8 cellular contexts compared by ENCODE assay signal in the genomic region with DNA sequence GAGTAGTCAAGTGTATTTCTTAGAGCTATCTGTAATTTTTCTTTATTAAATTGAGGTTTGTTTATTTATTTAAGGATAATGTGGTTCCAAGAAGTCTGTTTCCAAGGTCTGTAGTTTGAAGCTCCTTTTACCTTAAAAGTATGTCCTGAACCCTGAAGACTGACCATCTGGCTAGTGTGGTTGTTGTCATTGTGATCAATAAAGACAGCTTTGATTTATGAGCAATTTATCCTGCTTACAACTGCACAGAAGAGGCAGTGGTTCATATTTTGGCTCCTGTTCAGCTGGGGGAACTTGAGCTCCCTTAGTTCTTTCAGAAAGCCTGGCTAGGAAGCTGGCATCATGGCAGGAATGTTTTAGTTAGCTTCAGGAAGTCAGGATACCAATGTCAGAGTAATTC.
A peak's percentile ranks its signal among the peaks of the same experiment; 100 is the strongest.
DNase-seq lines count a peak whose midpoint lies in the region; TF ChIP-seq lines count a peak whose summit lies in the region.

No MANE protein-coding gene starts in this region.

- no peaks in the 10 kb centered on the region for H3K27me3 ChIP-seq in Peyer's patch
- no peaks in the 10 kb centered on the region for H3K27me3 ChIP-seq in spleen (replicated peaks in 1 of 7)
- no peaks in the 10 kb centered on the region for H3K27me3 ChIP-seq in ovary

- TF ChIP-seq EP300 in ovary (IDR thresholded peaks at IDR 0.05) = no peak

- TF ChIP-seq CTCF in Peyer's patch (IDR thresholded peaks at IDR 0.05) (no peak), fibroblast of the aortic adventitia (IDR thresholded peaks at IDR 0.05; ENCODE audit: insufficient read depth, low read length) (no peak), spleen (IDR thresholded peaks at IDR 0.05 in 8 of 11, conservative IDR thresholded peaks at IDR 0.05 in 3 of 11) (no peak), ovary (IDR thresholded peaks at IDR 0.05) (no peak)

- H3K9me3 ChIP-seq in Peyer's patch (peaks cover 0 to 7% (median 0%) of the 10 kb centered on the region in 4 donors), spleen (peaks cover 2 to 44% (median 31%) of the 10 kb centered on the region in 8 donors), ovary (no peaks in the 10 kb centered on the region)

- CTCF ChIA-PET in HEK293T (lab: Yijun Ruan, JAX) = no interaction called here

- intact Hi-C loops in spleen (cut with DNase I; ENCODE audit: low total_unique reads) (no loop called here), ovary (cut with DNase I) (no loop called here)

- POLR2A ChIA-PET in HEK293T (lab: Yijun Ruan, JAX) = interaction anchor here (1.2 kb wide), 1 partner anchor 42 kb away, joined by 3 read pairs; no protein-coding TSS in a partner anchor

- H3K4me3 ChIP-seq in Peyer's patch (no peak overlapping the region), fibroblast of the aortic adventitia (ENCODE audit: low read depth, low read length) (no peak overlapping the region), spleen (no peak overlapping the region), ovary (no peak overlapping the region)

- DNase-seq in HEK293T (ENCODE audit: extremely low spot score) (peak; percentile 19), Peyer's patch (no peak), fibroblast of the aortic adventitia (ENCODE audit: low read depth) (peak; percentile 88), spleen (no peak), ovary (no peak), NAMALWA (ENCODE audit: low spot score) (no peak), T-helper 1 cell (no peak)
- no peak for DNase-seq in stimulated activated CD4-positive, alpha-beta T cell treated with anti-CD3 and anti-CD28 coated beads, Interleukin-1b, Interleukin-23, amount 100 ng/mL, for 48 hours

- TF ChIP-seq POLR2A in Peyer's patch (IDR thresholded peaks at IDR 0.05) (no peak), spleen (IDR thresholded peaks at IDR 0.05) (no peak), ovary (IDR thresholded peaks at IDR 0.05) (no peak)

- H3K4me1 ChIP-seq in Peyer's patch (peaks cover 0 to 17% (median 3%) of the 10 kb centered on the region in 4 donors), spleen (peaks cover 0 to 21% (median 12%) of the 10 kb centered on the region in 6 donors), ovary (ENCODE audit: insufficient read depth) (peaks cover 6% of the 10 kb centered on the region)

- H3K36me3 ChIP-seq in Peyer's patch = no peaks in the 10 kb centered on the region
- H3K36me3 ChIP-seq in spleen = peaks cover 0 to 10% (median 0%) of the 10 kb centered on the region in 6 donors
- H3K36me3 ChIP-seq in ovary = no peaks in the 10 kb centered on the region

- H3K27ac ChIP-seq in Peyer's patch (peak overlapping the region in 3 of 4 donors; percentile 1 to 30 (median 12)), spleen (peak overlapping the region in 6 of 8 donors; percentile 9 to 47 (median 32)), ovary (no peak overlapping the region)

TF ChIP-seq in HEK293T, 16 proteins besides CTCF, POLR2A, EP300 and RAD21:
- TF ChIP-seq HDGF (IDR thresholded peaks at IDR 0.05; ENCODE audit: borderline replicate concordance) = no peak
- TF ChIP-seq L3MBTL2 (conservative IDR thresholded peaks at IDR 0.05) = no peak
- TF ChIP-seq FOXA1 (IDR thresholded peaks at IDR 0.05) = no peak
- TF ChIP-seq, protein P1, sequence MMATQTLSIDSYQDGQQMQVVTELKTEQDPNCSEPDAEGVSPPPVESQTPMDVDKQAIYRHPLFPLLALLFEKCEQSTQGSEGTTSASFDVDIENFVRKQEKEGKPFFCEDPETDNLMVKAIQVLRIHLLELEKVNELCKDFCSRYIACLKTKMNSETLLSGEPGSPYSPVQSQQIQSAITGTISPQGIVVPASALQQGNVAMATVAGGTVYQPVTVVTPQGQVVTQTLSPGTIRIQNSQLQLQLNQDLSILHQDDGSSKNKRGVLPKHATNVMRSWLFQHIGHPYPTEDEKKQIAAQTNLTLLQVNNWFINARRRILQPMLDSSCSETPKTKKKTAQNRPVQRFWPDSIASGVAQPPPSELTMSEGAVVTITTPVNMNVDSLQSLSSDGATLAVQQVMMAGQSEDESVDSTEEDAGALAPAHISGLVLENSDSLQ (IDR thresholded peaks at IDR 0.05) = peak; percentile 83
- TF ChIP-seq ZNF384 (IDR thresholded peaks at IDR 0.05) = no peak
- no peak for TF ChIP-seq FOXK2 (IDR thresholded peaks at IDR 0.05)
- no peak for TF ChIP-seq NFRKB (IDR thresholded peaks at IDR 0.05)
- no peak for TF ChIP-seq TARDBP (IDR thresholded peaks at IDR 0.05)
- no peak for TF ChIP-seq ELF4 (IDR thresholded peaks at IDR 0.05)

Comparison
In these comparisons a context has a peak if more than half of its experiments do, and no peak if none do; other contexts are left out.
1. DNase-seq: peak in HEK293T (single experiment) and fibroblast of the aortic adventitia (single experiment); none in Peyer's patch (0 of 3), spleen (single experiment), stimulated activated CD4-positive, alpha-beta T cell treated with anti-CD3 and anti-CD28 coated beads, Interleukin-1b, Interleukin-23, amount 100 ng/mL, for 48 hours (single experiment), ovary (0 of 5), NAMALWA (single experiment) and T-helper 1 cell (0 of 5).
2. H3K27ac ChIP-seq: peak in Peyer's patch (3 of 4) and spleen (6 of 8); none in ovary (0 of 2).